In the genomic region with DNA sequence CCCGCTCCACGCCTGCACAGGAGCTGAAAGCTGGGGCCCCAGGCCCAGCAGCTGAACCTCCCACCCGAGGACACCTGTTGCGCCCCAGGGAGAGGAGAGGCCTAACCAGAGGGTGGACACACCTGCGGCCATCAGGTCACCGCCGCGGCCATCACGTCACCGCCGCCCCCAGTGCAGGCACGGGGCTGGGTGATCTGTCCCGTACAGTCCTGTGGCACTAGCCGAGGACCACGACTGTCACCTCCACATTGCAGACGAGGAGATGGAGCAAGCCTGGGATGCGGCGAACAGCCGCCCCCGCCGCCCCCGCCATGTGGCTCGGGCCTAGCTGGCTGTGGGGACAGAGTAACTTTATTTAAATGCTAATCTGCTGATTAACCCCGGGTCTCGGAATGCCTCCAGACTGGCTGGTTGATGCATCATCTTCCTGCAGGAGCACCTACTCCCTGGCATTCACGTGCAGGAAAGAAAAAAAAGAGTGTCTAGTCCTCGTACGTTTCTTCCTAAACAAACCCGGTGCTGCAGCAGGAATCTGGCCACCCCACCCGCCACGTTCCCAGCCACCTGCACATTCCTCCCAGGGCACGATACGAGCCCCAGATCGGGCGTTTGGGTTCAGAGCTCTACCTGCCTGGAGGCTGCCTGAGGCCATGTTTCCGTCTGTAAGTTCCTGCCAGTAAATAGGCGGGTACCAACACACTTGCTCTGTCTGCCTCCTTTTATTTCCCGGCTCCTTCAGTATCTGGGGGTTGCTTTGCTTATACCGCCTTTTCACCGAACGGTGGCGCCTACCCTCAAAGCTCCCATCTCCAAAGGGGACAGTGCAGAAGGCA, we compare ENCODE assay signal across 8 cellular contexts. TPM values are rescaled to one million over a fixed set of nuclear protein-coding genes. Genes with fewer than 3 reads are reported as not detected.
DNase-seq lines count a peak whose midpoint lies in the region; ATAC-seq and TF ChIP-seq lines count a peak whose summit lies in the region.

No MANE protein-coding gene starts in this region.

- no peaks in the 10 kb centered on the region for H3K27me3 ChIP-seq in thyroid gland

- intact Hi-C loops in thyroid gland (cut with DNase I), result no loop called here

- no peak overlapping the region for H3K27ac ChIP-seq in thyroid gland

- DNase-seq in Daoy (ENCODE audit: low read depth) (peak; percentile 53), NCI-H526 treated with DMSO at 0.1 percent for 48 hours (lab: John Stamatoyannopoulos, UW) (peak; percentile 19), ecto neural progenitor cell (ENCODE audit: low spot score) (peak; percentile 75), neural crest cell (ENCODE audit: low read depth, low spot score) (no peak), epidermal melanocyte (ENCODE audit: insufficient read length, low spot score) (no peak), thyroid gland (no peak)
- DNase-seq in stimulated activated CD8-positive, alpha-beta memory T cell treated with anti-CD3 and anti-CD28 coated beads, Interleukin-4, amount 100 ng/mL, for 48 hours, result no peak

- H3K4me3 Mint-ChIP-seq in neural crest cell, result no peak overlapping the region

- no peak overlapping the region for H3K4me3 ChIP-seq in thyroid gland (replicated peaks in 1 of 3)

- H3K9me3 Mint-ChIP-seq in neural crest cell, result no peaks in the 10 kb centered on the region

- no peak for ATAC-seq in GM18498 (IDR thresholded peaks at IDR 0.05; ENCODE audit: unreplicated experiment)

- H3K4me1 Mint-ChIP-seq in neural crest cell, result peaks cover 15% of the 10 kb centered on the region

- no peaks in the 10 kb centered on the region for H3K9me3 ChIP-seq in thyroid gland

- no peak overlapping the region for H3K27ac Mint-ChIP-seq in neural crest cell (ENCODE audit: unreplicated experiment)

- H3K27me3 Mint-ChIP-seq in neural crest cell (ENCODE audit: low read depth), result no peaks in the 10 kb centered on the region

- 74 to 83% methylated on average over 22 to 23 of the region's 42 CpGs for WGBS in thyroid gland, 2 donors

- H3K4me1 ChIP-seq in thyroid gland, result peaks cover 14 to 26% of the 10 kb centered on the region in 2 donors

- no peak for TF ChIP-seq POLR2A in thyroid gland (IDR thresholded peaks at IDR 0.05)

- H3K36me3 Mint-ChIP-seq in neural crest cell (ENCODE audit: low read depth), result no peaks in the 10 kb centered on the region

- peak; percentile 56 for TF ChIP-seq CTCF in neural crest cell (conservative IDR thresholded peaks at IDR 0.05)
- TF ChIP-seq CTCF in thyroid gland (IDR thresholded peaks at IDR 0.05), result peak in 3 of 6 experiments; percentile 18 to 23 (median 21)

- no peaks in the 10 kb centered on the region for H3K36me3 ChIP-seq in thyroid gland

RNA-seq across cellular contexts. Expression of a gene that starts 29.9 kb away (rescaled TPM):
- total RNA-seq in Daoy (2014; rRNA removed; shearing (Covaris generic)), result 62.9 and 70.8 TPM in 2 replicates
- total RNA-seq in neural crest cell (17.8 and 20.7 TPM in 2 replicates), thyroid gland (100 to 1,000 TPM in 3 of 4 donors, 10 to 100 TPM in 1; 81.2 to 145 (median 113) TPM)

RNA-seq across cellular contexts. Expression of a gene that starts 48.5 kb away (rescaled TPM):
- total RNA-seq in Daoy (2014; rRNA removed; shearing (Covaris generic)), result 23.1 and 30.6 TPM in 2 replicates
- total RNA-seq in neural crest cell, result 79.6 and 79.9 TPM in 2 replicates
- 1 to 10 TPM in 2 of 4 donors, under 1 TPM in 2; 0.33 to 1.8 (median 0.99) TPM for total RNA-seq in thyroid gland

RNA-seq across cellular contexts. Expression of a gene that starts 48.8 kb away (rescaled TPM):
- total RNA-seq in Daoy (2014; rRNA removed; shearing (Covaris generic)), result 17.4 and 22.0 TPM in 2 replicates
- 27.4 and 32.1 TPM in 2 replicates for total RNA-seq in neural crest cell
- total RNA-seq in thyroid gland, result 10 to 100 TPM in 2 of 4 donors, 1 to 10 TPM in 2; 7.7 to 21.2 (median 13.6) TPM

RNA-seq across cellular contexts. Expression of a gene that starts 48.9 kb away (rescaled TPM):
- 16.5 and 18.5 TPM in 2 replicates for total RNA-seq in Daoy (2014; rRNA removed; shearing (Covaris generic))
- total RNA-seq in neural crest cell (30.7 and 31.3 TPM in 2 replicates), thyroid gland (10 to 100 TPM; 12.5 to 26.8 (median 19.1) TPM)

RNA-seq across cellular contexts. Expression of a gene that starts 56.6 kb away (rescaled TPM):
- 106 and 112 TPM in 2 replicates for total RNA-seq in Daoy (2014; rRNA removed; shearing (Covaris generic))
- 114 and 116 TPM in 2 replicates for total RNA-seq in neural crest cell
- total RNA-seq in thyroid gland, result 100 to 1,000 TPM in 3 of 4 donors, 10 to 100 TPM in 1; 88.9 to 182 (median 118) TPM

Comparison
In these comparisons a context has a peak if more than half of its experiments do, and no peak if none do; other contexts are left out.
1. DNase-seq: peak in Daoy (single experiment), NCI-H526 treated with DMSO at 0.1 percent for 48 hours (single experiment) and ecto neural progenitor cell (single experiment); none in neural crest cell (single experiment), epidermal melanocyte (single experiment), thyroid gland (0 of 2) and stimulated activated CD8-positive, alpha-beta memory T cell treated with anti-CD3 and anti-CD28 coated beads, Interleukin-4, amount 100 ng/mL, for 48 hours (single experiment).